Comparison of ENCODE assay signal across 10 cellular contexts in genomic region chrX:2697306-2697705, GRCh38. TPM values are rescaled to one million over a fixed set of nuclear protein-coding genes. Genes with fewer than 3 reads are reported as not detected.
A peak's percentile ranks its signal among the peaks of the same experiment; 100 is the strongest.
DNase-seq lines count a peak whose midpoint lies in the region; ATAC-seq and TF ChIP-seq lines count a peak whose summit lies in the region.
"Had no signal": no experiment of that assay in that cellular context is flagged by ENCODE, and none has a peak within 500 bp of the region (broad histone marks: within the 10 kb centered on the region; RNA-seq: fewer than 3 reads in every experiment).

No MANE protein-coding gene starts in this region.

- peak overlapping the region; percentile 98 for H3K27ac Mint-ChIP-seq in activated CD4-positive, alpha-beta T cell treated with anti-CD3 and anti-CD28 coated beads, Interleukin-2, amount 10 ng/mL, durations not matched to agents 24 days and 14 days
- no peak overlapping the region for H3K27ac Mint-ChIP-seq in stimulated activated naive B cell treated with anti-CD40 and anti-IgM and Interleukin-4, amounts not matched to agents 10 μg/mL and 1 μg/mL and 100 μg/mL, for 72 hours

- H3K4me3 ChIP-seq in NB4 (ENCODE audit: low read depth, low read length), result peak overlapping the region; percentile 23

- H3K4me1 Mint-ChIP-seq in activated CD4-positive, alpha-beta T cell treated with anti-CD3 and anti-CD28 coated beads, Interleukin-2, amount 10 ng/mL, durations not matched to agents 24 days and 14 days, result peaks cover 89% of the 10 kb centered on the region
- H3K4me1 Mint-ChIP-seq in stimulated activated naive B cell treated with anti-CD40 and anti-IgM and Interleukin-4, amounts not matched to agents 10 μg/mL and 1 μg/mL and 100 μg/mL, for 72 hours, result peaks cover 76 to 100% of the 10 kb centered on the region in 2 donors

- peak overlapping the region; percentile 95 for H3K4me3 Mint-ChIP-seq in activated CD4-positive, alpha-beta T cell treated with anti-CD3 and anti-CD28 coated beads, Interleukin-2, amount 10 ng/mL, durations not matched to agents 24 days and 14 days
- H3K4me3 Mint-ChIP-seq in stimulated activated naive B cell treated with anti-CD40 and anti-IgM and Interleukin-4, amounts not matched to agents 10 μg/mL and 1 μg/mL and 100 μg/mL, for 72 hours, result peak overlapping the region; percentile 41 to 62

- no peak for DNase-seq in activated CD4-positive, alpha-beta T cell treated with anti-CD3 and anti-CD28 coated beads, Interleukin-2, amount 10 ng/mL, durations not matched to agents 24 days and 14 days
- DNase-seq in activated CD4-positive, alpha-beta T cell treated with anti-CD3 and anti-CD28 coated beads, Interleukin-2, amount 50 U/mL, for 48 hours, result no peak
- DNase-seq in NB4 (ENCODE audit: low read depth) (peak; percentile 16), epithelial cell of prostate (ENCODE audit: low read depth, low spot score) (no peak), NCI-H345 (lab: John Stamatoyannopoulos, UW) (no peak), NCI-H82 treated with DMSO at 0.1 percent for 48 hours (lab: John Stamatoyannopoulos, UW; ENCODE audit: unreplicated experiment) (no peak)
- DNase-seq in stimulated activated naive B cell treated with anti-CD40 and anti-IgM and Interleukin-4, amounts not matched to agents 10 μg/mL and 1 μg/mL and 100 μg/mL, for 72 hours, result no peak
- no peak for DNase-seq in activated CD4-positive, alpha-beta T cell treated with anti-CD3 and anti-CD28 coated beads for 4 hours
- DNase-seq: MV-4-11 had no signal

- no peak for TF ChIP-seq CTCF in NB4 (IDR thresholded peaks at IDR 0.05; ENCODE audit: low read depth, low read length)

- peaks cover 90% of the 10 kb centered on the region for H3K36me3 Mint-ChIP-seq in activated CD4-positive, alpha-beta T cell treated with anti-CD3 and anti-CD28 coated beads, Interleukin-2, amount 10 ng/mL, durations not matched to agents 24 days and 14 days (ENCODE audit: low read depth)
- H3K36me3 Mint-ChIP-seq in stimulated activated naive B cell treated with anti-CD40 and anti-IgM and Interleukin-4, amounts not matched to agents 10 μg/mL and 1 μg/mL and 100 μg/mL, for 72 hours, result peaks cover 15 to 33% of the 10 kb centered on the region in 2 donors

- no peaks in the 10 kb centered on the region for H3K27me3 Mint-ChIP-seq in activated CD4-positive, alpha-beta T cell treated with anti-CD3 and anti-CD28 coated beads, Interleukin-2, amount 10 ng/mL, durations not matched to agents 24 days and 14 days
- H3K27me3 Mint-ChIP-seq in stimulated activated naive B cell treated with anti-CD40 and anti-IgM and Interleukin-4, amounts not matched to agents 10 μg/mL and 1 μg/mL and 100 μg/mL, for 72 hours, result no peaks in the 10 kb centered on the region

- peak; percentile 1 to 2 for ATAC-seq in stimulated activated naive B cell treated with anti-CD40 and anti-IgM and Interleukin-4, amounts not matched to agents 10 μg/mL and 1 μg/mL and 100 μg/mL, for 72 hours (replicated peaks)

- peak overlapping the region; percentile 91 for H3K27ac ChIP-seq in epithelial cell of prostate

- peaks cover 11% of the 10 kb centered on the region for H3K9me3 Mint-ChIP-seq in activated CD4-positive, alpha-beta T cell treated with anti-CD3 and anti-CD28 coated beads, Interleukin-2, amount 10 ng/mL, durations not matched to agents 24 days and 14 days
- peaks cover 7 to 11% of the 10 kb centered on the region in 2 donors for H3K9me3 Mint-ChIP-seq in stimulated activated naive B cell treated with anti-CD40 and anti-IgM and Interleukin-4, amounts not matched to agents 10 μg/mL and 1 μg/mL and 100 μg/mL, for 72 hours

- no peak for TF ChIP-seq POLR2A in NB4 (IDR thresholded peaks at IDR 0.05; ENCODE audit: extremely low read depth, insufficient read length)

- intact Hi-C loops in activated CD4-positive, alpha-beta T cell treated with anti-CD3 and anti-CD28 coated beads, Interleukin-2, amount 10 ng/mL, durations not matched to agents 24 days and 14 days (cut with micrococcal nuclease), result loop anchor here (2.0 to 10.0 kb wide), 4 partner anchors 51 to 1245 kb away; partner anchors contain the start of gene ASMTL

RNA-seq across cellular contexts. Expression of gene CD99, which starts 6.2 kb away (rescaled TPM):
- 361 and 371 TPM in 2 replicates for total RNA-seq in activated CD4-positive, alpha-beta T cell treated with anti-CD3 and anti-CD28 coated beads, Interleukin-2, amount 10 ng/mL, durations not matched to agents 24 days and 14 days

RNA-seq across cellular contexts. Expression of gene XG, which starts 54.5 kb away (rescaled TPM):
- not detected in 2 replicates for total RNA-seq in activated CD4-positive, alpha-beta T cell treated with anti-CD3 and anti-CD28 coated beads, Interleukin-2, amount 10 ng/mL, durations not matched to agents 24 days and 14 days
- total RNA-seq: activated CD8-positive, alpha-beta memory T cell treated with anti-CD3 and anti-CD28 coated beads for 36 hours had no signal
